ENCODE assay signal across 19 cellular contexts in the genomic region with DNA sequence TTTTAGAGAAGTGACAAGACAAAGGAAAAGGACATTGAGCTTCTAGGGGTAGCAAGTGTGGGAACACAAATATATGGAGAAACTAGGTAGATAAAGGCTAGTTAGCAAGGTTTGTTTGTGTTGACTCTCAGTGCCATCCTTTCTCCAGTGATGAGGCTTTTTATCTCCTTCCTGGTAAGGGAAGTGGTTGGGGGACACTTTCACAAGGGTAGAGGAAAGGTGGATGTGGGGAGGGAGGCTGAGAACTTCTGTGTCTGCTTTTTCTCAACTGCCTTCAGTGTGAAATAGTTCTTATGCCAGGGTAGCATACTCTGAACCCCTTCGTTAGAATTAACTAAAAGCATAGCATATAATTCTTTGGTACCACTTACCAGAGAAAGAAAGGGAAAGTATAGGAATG.
DNase-seq lines count a peak whose midpoint lies in the region; ATAC-seq and TF ChIP-seq lines count a peak whose summit lies in the region.
"Had no signal": no experiment of that assay in that cellular context is flagged by ENCODE, and none has a peak within 500 bp of the region (broad histone marks: within the 10 kb centered on the region; RNA-seq: fewer than 3 reads in every experiment).

No MANE protein-coding gene starts in this region.

- intact Hi-C loops in transverse colon (cut with DNase I; ENCODE audit: low total_unique reads), result no loop called here

- no peaks in the 10 kb centered on the region for H3K36me3 ChIP-seq in HUES6 (ENCODE audit: control insufficient read depth, insufficient read depth, low read length)
- no peaks in the 10 kb centered on the region for H3K36me3 ChIP-seq in transverse colon
- H3K36me3 ChIP-seq: Peyer's patch had no signal

- 0 out of 2 replicates have a peak overlapping the region, but pooled peaks have one; percentile 13 for H3K4me3 ChIP-seq in HUES6 (ENCODE audit: low read depth, low read length)
- no peak overlapping the region for H3K4me3 ChIP-seq in transverse colon
- H3K4me3 ChIP-seq: Peyer's patch had no signal

- H3K36me3 Mint-ChIP-seq in activated naive CD4-positive, alpha-beta T cell treated with anti-CD3 and anti-CD28 coated beads, Interleukin-2, amount 10 ng/mL, durations not matched to agents 7 days and 5 days, result no peaks in the 10 kb centered on the region
- no peaks in the 10 kb centered on the region for H3K36me3 Mint-ChIP-seq in activated T-helper 17 cell treated with anti-CD3 and anti-CD28 coated beads, Interleukin-2, amount 50 U/mL, for 72 hours (ENCODE audit: low read depth)

- WGBS in transverse colon (ENCODE audit: low coverage in 1 of 2), 2 donors, result 25 to 44% methylated on average over 1 of the region's 1 CpG

- no peak overlapping the region for H3K4me3 Mint-ChIP-seq in activated naive CD4-positive, alpha-beta T cell treated with anti-CD3 and anti-CD28 coated beads, Interleukin-2, amount 10 ng/mL, durations not matched to agents 7 days and 5 days
- H3K4me3 Mint-ChIP-seq in activated T-helper 17 cell treated with anti-CD3 and anti-CD28 coated beads, Interleukin-2, amount 50 U/mL, for 72 hours, result no peak overlapping the region

- peaks cover 42% of the 10 kb centered on the region for H3K4me1 Mint-ChIP-seq in activated naive CD4-positive, alpha-beta T cell treated with anti-CD3 and anti-CD28 coated beads, Interleukin-2, amount 10 ng/mL, durations not matched to agents 7 days and 5 days
- H3K4me1 Mint-ChIP-seq in activated T-helper 17 cell treated with anti-CD3 and anti-CD28 coated beads, Interleukin-2, amount 50 U/mL, for 72 hours, result peaks cover 22% of the 10 kb centered on the region

- DNase-seq in activated naive CD4-positive, alpha-beta T cell treated with anti-CD3 and anti-CD28 coated beads, Interleukin-2, amount 10 ng/mL, durations not matched to agents 7 days and 5 days, result peak; percentile 21
- DNase-seq in activated naive CD4-positive, alpha-beta T cell treated with anti-CD3 and anti-CD28 coated beads, Interleukin-2, amount 50 U/mL, for 16 hours, result no peak
- DNase-seq in transverse colon (no peak), cerebellum (ENCODE audit: low spot score) (no peak)
- DNase-seq in activated T-cell treated with anti-CD3 and anti-CD28 coated beads, Interleukin-2, amount 50 U/mL, for 1 hour, result no peak
- DNase-seq: C1 segment of cervical spinal cord; DMS79 treated with DMSO at 0.1 percent for 48 hours; HCEC 1CT; NCI-H1092 treated with DMSO at 0.1 percent for 48 hours; NCI-H2081; NCI-H2171 treated with DMSO at 0.1 percent for 48 hours; NCI-H446 treated with DMSO at 0.1 percent for 48 hours; NCI-H748 treated with DMSO at 0.1 percent for 48 hours; NK-92 treated with Interleukin-12 subunit alpha and Interleukin-12 subunit beta, amount 100 ng/mL, for 24 hours; Peyer's patch; SW 1271 had no signal

- H3K9ac ChIP-seq in HUES6 (ENCODE audit: low read length), result no peak overlapping the region

- TF ChIP-seq CTCF in transverse colon (IDR thresholded peaks at IDR 0.05), result no peak

- peaks cover 20% of the 10 kb centered on the region for H3K4me1 ChIP-seq in HUES6 (ENCODE audit: control insufficient read depth, insufficient read depth, low read length)
- H3K4me1 ChIP-seq in transverse colon, result peaks cover 0 to 43% (median 19%) of the 10 kb centered on the region in 4 donors

- TF ChIP-seq EP300 in transverse colon (IDR thresholded peaks at IDR 0.05; ENCODE audit: low read depth), result no peak

- H3K27me3 ChIP-seq in HUES6 (ENCODE audit: control insufficient read depth, insufficient read depth, low read length), result no peaks in the 10 kb centered on the region
- no peaks in the 10 kb centered on the region for H3K27me3 ChIP-seq in transverse colon
- H3K27me3 ChIP-seq: Peyer's patch had no signal

- no peak for TF ChIP-seq POLR2A in transverse colon (IDR thresholded peaks at IDR 0.05)

- no peak for ATAC-seq in activated T-helper 17 cell treated with anti-CD3 and anti-CD28 coated beads, Interleukin-2, amount 50 U/mL, for 72 hours (replicated peaks)
- no peak for ATAC-seq in HG03565 (IDR thresholded peaks at IDR 0.05; ENCODE audit: unreplicated experiment)

- H3K9me3 Mint-ChIP-seq in activated naive CD4-positive, alpha-beta T cell treated with anti-CD3 and anti-CD28 coated beads, Interleukin-2, amount 10 ng/mL, durations not matched to agents 7 days and 5 days, result no peaks in the 10 kb centered on the region
- no peaks in the 10 kb centered on the region for H3K9me3 Mint-ChIP-seq in activated T-helper 17 cell treated with anti-CD3 and anti-CD28 coated beads, Interleukin-2, amount 50 U/mL, for 72 hours

- no peaks in the 10 kb centered on the region for H3K27me3 Mint-ChIP-seq in activated naive CD4-positive, alpha-beta T cell treated with anti-CD3 and anti-CD28 coated beads, Interleukin-2, amount 10 ng/mL, durations not matched to agents 7 days and 5 days
- no peaks in the 10 kb centered on the region for H3K27me3 Mint-ChIP-seq in activated T-helper 17 cell treated with anti-CD3 and anti-CD28 coated beads, Interleukin-2, amount 50 U/mL, for 72 hours

- in situ Hi-C loops in transverse colon (cut with MboI; ENCODE audit: low pct_ligation_motif_present in 1 of 4, low pct_unique_long_range_greater_than_20kb in 1 of 4, low sequenced_read_pairs in 3 of 4), result no loop called here

- CTCF ChIA-PET in activated naive CD4-positive, alpha-beta T cell treated with anti-CD3 and anti-CD28 coated beads, Interleukin-2, amount 10 ng/mL, durations not matched to agents 7 days and 5 days (lab: Charles Lee), result interaction anchor here (0.7 to 5.6 kb wide), 8 partner anchors 9 to 133 kb away, joined by 3 to 54 read pairs (median 6); no protein-coding TSS in a partner anchor

- 0 out of 2 replicates have a peak overlapping the region, but pooled peaks have one; percentile 19 for H3K27ac ChIP-seq in HUES6 (ENCODE audit: low read depth, low read length)
- peak overlapping the region; percentile 8 to 45 (median 34) for H3K27ac ChIP-seq in transverse colon
- H3K27ac ChIP-seq: Peyer's patch had no signal

- H3K9me3 ChIP-seq in HUES6 (ENCODE audit: control insufficient read depth, insufficient read depth, low read depth, low read length) (no peaks in the 10 kb centered on the region), transverse colon (no peaks in the 10 kb centered on the region)
- H3K9me3 ChIP-seq: Peyer's patch had no signal

- H3K27ac Mint-ChIP-seq in activated naive CD4-positive, alpha-beta T cell treated with anti-CD3 and anti-CD28 coated beads, Interleukin-2, amount 10 ng/mL, durations not matched to agents 7 days and 5 days, result no peak overlapping the region
- peak overlapping the region; percentile 1 for H3K27ac Mint-ChIP-seq in activated T-helper 17 cell treated with anti-CD3 and anti-CD28 coated beads, Interleukin-2, amount 50 U/mL, for 72 hours
